ENCODE assay signal across 1 cellular context in the genomic region with DNA sequence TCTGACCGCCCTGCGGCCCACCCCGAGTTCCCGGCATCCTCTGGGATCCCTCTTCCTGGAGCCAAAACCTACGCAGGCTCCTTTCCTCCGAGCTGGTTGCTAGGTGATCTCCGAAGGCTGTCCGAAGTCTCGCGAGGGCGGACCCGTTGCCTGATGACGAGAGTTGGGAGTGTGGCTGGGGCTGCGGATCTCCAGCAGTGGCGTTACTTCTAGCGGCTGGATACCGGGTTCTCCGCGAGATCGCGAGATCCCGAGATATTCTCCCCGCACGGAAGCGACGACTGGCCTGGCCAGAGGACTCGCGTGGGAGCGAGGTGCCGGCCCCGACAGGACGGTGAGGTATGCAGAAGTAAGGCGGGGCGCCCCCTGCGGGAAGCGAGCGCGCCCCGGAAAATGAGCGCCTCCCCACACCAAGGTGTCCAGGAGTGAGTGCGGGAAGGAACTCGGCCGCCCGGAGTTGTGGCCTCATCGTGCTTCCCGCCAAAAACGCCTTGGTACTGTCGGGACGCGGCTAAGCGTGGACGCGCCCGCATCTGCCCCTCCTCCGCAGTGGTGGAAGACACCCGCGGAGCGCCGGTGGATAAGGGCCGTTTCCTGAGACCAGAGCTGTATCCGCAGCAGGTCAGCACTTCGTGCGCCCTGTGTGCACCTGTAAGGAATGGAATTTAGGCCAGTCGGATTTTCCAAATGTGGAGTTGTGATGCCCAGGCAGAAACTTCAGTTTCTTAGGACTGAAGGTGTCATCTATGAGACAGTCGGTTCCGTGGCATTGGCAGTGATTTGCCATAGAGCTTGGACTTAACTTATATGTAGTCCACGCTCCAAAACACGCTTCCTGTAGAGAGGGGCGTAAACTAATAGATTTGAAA.
TF ChIP-seq lines count a peak whose summit lies in the region.

A gene (plus strand): TSS at position 146 of the 869 bp plus-strand sequence. CDS start 1,426 bp downstream, outside the sequence.

TF ChIP-seq in HepG2, 621 proteins besides CTCF, POLR2A, EP300 and RAD21 (continued from another document and continues in another):
- TF ChIP-seq, protein P1, sequence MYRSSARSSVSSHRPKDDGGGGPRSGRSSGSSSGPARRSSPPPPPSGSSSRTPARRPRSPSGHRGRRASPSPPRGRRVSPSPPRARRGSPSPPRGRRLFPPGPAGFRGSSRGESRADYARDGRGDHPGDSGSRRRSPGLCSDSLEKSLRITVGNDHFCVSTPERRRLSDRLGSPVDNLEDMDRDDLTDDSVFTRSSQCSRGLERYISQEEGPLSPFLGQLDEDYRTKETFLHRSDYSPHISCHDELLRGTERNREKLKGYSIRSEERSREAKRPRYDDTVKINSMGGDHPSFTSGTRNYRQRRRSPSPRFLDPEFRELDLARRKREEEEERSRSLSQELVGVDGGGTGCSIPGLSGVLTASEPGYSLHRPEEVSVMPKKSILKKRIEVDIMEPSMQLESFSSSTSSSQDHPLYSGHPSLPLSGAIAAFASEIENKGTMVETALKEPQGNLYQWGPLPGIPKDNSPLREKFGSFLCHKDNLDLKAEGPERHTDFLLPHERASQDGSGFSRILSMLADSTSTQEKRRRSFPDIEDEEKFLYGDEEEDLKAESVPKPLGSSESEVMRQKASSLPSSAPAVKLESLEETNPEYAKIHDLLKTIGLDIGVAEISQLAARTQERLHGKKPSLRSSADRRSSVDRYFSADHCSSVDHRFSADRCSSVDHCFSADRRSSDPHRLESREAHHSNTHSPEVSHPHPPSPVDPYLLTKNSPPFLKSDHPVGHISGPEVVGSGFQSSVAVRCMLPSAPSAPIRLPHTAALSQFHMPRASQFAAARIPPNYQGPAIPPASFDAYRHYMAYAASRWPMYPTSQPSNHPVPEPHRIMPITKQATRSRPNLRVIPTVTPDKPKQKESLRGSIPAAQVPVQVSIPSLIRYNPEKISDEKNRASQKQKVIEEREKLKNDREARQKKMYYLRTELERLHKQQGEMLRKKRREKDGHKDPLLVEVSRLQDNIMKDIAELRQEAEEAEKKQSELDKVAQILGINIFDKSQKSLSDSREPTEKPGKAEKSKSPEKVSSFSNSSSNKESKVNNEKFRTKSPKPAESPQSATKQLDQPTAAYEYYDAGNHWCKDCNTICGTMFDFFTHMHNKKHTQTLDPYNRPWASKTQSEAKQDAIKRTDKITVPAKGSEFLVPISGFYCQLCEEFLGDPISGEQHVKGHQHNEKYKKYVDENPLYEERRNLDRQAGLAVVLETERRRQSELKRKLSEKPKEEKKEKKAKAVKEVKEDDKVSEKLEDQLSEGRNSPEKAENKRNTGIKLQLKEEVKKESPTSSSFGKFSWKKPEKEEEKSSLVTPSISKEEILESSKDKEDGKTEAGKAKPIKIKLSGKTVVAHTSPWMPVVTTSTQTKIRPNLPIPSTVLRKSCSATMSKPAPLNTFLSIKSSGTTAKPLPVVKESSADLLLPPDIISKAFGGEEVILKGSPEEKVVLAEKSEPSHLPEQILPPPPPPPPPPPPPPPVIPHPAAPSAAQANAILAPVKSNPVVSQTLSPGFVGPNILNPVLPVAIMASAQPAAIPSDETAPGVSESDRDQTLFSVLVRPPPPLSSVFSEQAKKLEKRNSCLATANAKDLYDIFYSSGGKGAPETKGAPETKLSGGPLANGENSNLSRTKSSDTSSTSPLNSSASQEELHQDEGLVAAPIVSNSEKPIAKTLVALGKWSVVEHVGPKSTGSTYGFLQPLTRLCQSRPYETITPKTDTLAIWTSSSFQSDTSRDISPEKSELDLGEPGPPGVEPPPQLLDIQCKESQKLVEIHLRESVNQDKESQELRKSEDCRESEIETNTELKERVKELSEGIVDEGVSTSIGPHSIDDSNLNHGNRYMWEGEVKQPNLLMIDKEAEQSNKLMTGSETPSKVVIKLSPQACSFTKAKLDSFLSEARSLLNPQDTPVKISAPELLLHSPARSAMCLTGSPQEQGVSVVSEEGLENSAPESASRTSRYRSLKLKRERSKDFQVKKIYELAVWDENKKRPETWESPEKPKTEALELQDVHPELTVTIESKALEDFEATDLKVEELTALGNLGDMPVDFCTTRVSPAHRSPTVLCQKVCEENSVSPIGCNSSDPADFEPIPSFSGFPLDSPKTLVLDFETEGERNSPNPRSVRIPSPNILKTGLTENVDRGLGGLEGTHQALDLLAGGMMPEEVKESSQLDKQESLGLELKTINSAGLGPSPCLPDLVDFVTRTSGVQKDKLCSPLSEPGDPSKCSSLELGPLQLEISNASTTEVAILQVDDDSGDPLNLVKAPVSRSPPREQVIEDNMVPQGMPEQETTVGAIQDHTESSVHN (CRISPR knock-in tag; IDR thresholded peaks at IDR 0.05) = 0 out of 2 replicates have a peak, but pooled peaks have one; percentile 60
- TF ChIP-seq, protein P2, sequence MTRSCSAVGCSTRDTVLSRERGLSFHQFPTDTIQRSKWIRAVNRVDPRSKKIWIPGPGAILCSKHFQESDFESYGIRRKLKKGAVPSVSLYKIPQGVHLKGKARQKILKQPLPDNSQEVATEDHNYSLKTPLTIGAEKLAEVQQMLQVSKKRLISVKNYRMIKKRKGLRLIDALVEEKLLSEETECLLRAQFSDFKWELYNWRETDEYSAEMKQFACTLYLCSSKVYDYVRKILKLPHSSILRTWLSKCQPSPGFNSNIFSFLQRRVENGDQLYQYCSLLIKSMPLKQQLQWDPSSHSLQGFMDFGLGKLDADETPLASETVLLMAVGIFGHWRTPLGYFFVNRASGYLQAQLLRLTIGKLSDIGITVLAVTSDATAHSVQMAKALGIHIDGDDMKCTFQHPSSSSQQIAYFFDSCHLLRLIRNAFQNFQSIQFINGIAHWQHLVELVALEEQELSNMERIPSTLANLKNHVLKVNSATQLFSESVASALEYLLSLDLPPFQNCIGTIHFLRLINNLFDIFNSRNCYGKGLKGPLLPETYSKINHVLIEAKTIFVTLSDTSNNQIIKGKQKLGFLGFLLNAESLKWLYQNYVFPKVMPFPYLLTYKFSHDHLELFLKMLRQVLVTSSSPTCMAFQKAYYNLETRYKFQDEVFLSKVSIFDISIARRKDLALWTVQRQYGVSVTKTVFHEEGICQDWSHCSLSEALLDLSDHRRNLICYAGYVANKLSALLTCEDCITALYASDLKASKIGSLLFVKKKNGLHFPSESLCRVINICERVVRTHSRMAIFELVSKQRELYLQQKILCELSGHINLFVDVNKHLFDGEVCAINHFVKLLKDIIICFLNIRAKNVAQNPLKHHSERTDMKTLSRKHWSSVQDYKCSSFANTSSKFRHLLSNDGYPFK (CRISPR knock-in tag; IDR thresholded peaks at IDR 0.05; ENCODE audit: borderline replicate concordance) = peak; percentile 84; the same call in 1 of the 2 replicates
- TF ChIP-seq, protein P3, sequence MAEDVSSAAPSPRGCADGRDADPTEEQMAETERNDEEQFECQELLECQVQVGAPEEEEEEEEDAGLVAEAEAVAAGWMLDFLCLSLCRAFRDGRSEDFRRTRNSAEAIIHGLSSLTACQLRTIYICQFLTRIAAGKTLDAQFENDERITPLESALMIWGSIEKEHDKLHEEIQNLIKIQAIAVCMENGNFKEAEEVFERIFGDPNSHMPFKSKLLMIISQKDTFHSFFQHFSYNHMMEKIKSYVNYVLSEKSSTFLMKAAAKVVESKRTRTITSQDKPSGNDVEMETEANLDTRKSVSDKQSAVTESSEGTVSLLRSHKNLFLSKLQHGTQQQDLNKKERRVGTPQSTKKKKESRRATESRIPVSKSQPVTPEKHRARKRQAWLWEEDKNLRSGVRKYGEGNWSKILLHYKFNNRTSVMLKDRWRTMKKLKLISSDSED (CRISPR knock-in tag; IDR thresholded peaks at IDR 0.05) = no peak
- TF ChIP-seq ZNF225 (CRISPR knock-in tag; IDR thresholded peaks at IDR 0.05) (peak; percentile 37; the same call in 1 of the 2 replicates), NFE2 (CRISPR knock-in tag; IDR thresholded peaks at IDR 0.05) (no peak), ATF7-NPFF (CRISPR knock-in tag; IDR thresholded peaks at IDR 0.05; ENCODE audit: low read depth) (peak; percentile 87; the same call in 1 of the 2 replicates), REL (CRISPR knock-in tag; conservative IDR thresholded peaks at IDR 0.05) (no peak), RAD51 (IDR thresholded peaks at IDR 0.05; ENCODE audit: borderline replicate concordance) (no peak), PHF20 (CRISPR knock-in tag; IDR thresholded peaks at IDR 0.05) (peak; percentile 71), PHF21A (CRISPR knock-in tag; IDR thresholded peaks at IDR 0.05) (peak; percentile 85), ZNF569 (CRISPR knock-in tag; IDR thresholded peaks at IDR 0.05; ENCODE audit: borderline replicate concordance) (no peak), ZNF3 (CRISPR knock-in tag; IDR thresholded peaks at IDR 0.05) (no peak), SMAD9 (CRISPR knock-in tag; IDR thresholded peaks at IDR 0.05) (no peak), ASH2L (IDR thresholded peaks at IDR 0.05; ENCODE audit: insufficient read length, low read depth, low read length) (peak; percentile 90)
- TF ChIP-seq, protein P4, sequence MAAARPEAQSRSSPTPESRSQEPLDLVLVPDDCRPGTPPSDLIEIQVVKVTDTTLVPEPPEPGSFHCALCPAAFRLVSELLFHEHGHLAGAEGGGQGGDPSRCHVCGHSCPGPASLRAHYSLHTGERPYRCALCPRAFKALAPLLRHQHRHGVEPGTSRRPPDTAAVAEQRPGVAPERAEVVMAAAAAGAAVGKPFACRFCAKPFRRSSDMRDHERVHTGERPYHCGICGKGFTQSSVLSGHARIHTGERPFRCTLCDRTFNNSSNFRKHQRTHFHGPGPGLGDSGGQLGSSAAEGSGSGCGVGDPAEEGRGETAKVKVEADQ (CRISPR knock-in tag; IDR thresholded peaks at IDR 0.05; ENCODE audit: borderline replicate concordance) = no peak; the same call in 1 of the 2 replicates
- TF ChIP-seq, protein P5, sequence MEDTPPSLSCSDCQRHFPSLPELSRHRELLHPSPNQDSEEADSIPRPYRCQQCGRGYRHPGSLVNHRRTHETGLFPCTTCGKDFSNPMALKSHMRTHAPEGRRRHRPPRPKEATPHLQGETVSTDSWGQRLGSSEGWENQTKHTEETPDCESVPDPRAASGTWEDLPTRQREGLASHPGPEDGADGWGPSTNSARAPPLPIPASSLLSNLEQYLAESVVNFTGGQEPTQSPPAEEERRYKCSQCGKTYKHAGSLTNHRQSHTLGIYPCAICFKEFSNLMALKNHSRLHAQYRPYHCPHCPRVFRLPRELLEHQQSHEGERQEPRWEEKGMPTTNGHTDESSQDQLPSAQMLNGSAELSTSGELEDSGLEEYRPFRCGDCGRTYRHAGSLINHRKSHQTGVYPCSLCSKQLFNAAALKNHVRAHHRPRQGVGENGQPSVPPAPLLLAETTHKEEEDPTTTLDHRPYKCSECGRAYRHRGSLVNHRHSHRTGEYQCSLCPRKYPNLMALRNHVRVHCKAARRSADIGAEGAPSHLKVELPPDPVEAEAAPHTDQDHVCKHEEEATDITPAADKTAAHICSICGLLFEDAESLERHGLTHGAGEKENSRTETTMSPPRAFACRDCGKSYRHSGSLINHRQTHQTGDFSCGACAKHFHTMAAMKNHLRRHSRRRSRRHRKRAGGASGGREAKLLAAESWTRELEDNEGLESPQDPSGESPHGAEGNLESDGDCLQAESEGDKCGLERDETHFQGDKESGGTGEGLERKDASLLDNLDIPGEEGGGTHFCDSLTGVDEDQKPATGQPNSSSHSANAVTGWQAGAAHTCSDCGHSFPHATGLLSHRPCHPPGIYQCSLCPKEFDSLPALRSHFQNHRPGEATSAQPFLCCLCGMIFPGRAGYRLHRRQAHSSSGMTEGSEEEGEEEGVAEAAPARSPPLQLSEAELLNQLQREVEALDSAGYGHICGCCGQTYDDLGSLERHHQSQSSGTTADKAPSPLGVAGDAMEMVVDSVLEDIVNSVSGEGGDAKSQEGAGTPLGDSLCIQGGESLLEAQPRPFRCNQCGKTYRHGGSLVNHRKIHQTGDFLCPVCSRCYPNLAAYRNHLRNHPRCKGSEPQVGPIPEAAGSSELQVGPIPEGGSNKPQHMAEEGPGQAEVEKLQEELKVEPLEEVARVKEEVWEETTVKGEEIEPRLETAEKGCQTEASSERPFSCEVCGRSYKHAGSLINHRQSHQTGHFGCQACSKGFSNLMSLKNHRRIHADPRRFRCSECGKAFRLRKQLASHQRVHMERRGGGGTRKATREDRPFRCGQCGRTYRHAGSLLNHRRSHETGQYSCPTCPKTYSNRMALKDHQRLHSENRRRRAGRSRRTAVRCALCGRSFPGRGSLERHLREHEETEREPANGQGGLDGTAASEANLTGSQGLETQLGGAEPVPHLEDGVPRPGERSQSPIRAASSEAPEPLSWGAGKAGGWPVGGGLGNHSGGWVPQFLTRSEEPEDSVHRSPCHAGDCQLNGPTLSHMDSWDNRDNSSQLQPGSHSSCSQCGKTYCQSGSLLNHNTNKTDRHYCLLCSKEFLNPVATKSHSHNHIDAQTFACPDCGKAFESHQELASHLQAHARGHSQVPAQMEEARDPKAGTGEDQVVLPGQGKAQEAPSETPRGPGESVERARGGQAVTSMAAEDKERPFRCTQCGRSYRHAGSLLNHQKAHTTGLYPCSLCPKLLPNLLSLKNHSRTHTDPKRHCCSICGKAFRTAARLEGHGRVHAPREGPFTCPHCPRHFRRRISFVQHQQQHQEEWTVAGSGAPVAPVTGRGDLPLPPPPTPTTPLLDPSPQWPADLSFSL (CRISPR knock-in tag; IDR thresholded peaks at IDR 0.05) = no peak
- TF ChIP-seq, protein P6, sequence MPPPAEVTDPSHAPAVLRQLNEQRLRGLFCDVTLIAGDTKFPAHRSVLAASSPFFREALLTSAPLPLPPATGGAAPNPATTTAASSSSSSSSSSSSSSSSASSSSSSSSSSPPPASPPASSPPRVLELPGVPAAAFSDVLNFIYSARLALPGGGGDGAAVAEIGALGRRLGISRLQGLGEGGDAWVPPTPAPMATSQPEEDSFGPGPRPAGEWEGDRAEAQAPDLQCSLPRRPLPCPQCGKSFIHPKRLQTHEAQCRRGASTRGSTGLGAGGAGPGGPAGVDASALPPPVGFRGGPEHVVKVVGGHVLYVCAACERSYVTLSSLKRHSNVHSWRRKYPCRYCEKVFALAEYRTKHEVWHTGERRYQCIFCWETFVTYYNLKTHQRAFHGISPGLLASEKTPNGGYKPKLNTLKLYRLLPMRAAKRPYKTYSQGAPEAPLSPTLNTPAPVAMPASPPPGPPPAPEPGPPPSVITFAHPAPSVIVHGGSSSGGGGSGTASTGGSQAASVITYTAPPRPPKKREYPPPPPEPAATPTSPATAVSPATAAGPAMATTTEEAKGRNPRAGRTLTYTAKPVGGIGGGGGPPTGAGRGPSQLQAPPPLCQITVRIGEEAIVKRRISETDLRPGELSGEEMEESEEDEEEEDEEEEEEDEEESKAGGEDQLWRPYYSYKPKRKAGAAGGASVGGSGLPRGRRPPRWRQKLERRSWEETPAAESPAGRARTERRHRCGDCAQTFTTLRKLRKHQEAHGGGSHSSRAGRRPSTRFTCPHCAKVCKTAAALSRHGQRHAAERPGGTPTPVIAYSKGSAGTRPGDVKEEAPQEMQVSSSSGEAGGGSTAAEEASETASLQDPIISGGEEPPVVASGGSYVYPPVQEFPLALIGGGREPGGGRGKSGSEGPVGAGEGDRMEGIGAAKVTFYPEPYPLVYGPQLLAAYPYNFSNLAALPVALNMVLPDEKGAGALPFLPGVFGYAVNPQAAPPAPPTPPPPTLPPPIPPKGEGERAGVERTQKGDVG (CRISPR knock-in tag; IDR thresholded peaks at IDR 0.05; ENCODE audit: borderline replicate concordance) = peak; percentile 93; the same call in 1 of the 2 replicates
- TF ChIP-seq, protein P7, sequence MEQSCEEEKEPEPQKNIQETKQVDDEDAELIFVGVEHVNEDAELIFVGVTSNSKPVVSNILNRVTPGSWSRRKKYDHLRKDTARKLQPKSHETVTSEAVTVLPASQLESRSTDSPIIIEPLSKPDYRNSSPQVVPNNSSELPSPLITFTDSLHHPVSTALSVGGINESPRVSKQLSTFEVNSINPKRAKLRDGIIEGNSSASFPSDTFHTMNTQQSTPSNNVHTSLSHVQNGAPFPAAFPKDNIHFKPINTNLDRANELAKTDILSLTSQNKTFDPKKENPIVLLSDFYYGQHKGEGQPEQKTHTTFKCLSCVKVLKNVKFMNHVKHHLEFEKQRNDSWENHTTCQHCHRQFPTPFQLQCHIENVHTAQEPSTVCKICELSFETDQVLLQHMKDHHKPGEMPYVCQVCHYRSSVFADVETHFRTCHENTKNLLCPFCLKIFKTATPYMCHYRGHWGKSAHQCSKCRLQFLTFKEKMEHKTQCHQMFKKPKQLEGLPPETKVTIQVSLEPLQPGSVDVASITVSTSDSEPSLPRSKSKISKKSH (CRISPR knock-in tag; IDR thresholded peaks at IDR 0.05; ENCODE audit: borderline replicate concordance) = 0 out of 2 replicates have a peak, but pooled peaks have one; percentile 79
